ENCODE assay signal across 16 cellular contexts in the genomic region with DNA sequence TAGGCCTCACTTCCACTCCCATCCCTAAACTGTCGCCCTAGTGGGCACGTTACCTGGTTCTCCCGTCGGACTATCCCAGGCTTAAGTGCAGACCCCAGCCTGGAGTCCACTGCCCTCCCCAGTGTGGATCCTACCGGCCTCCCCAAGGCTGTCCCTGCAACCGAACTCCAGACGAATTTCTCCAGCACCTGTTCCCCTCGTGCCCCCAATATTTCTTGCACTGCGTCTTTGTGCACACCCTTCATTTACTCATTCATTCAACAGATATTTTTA. TPM values are rescaled to one million over a fixed set of nuclear protein-coding genes. Genes with fewer than 3 reads are reported as not detected.
A peak's percentile ranks its signal among the peaks of the same experiment; 100 is the strongest.
DNase-seq lines count a peak whose midpoint lies in the region; ATAC-seq, FAIRE-seq and TF ChIP-seq lines count a peak whose summit lies in the region.
"Had no signal": no experiment of that assay in that cellular context is flagged by ENCODE, and none has a peak within 500 bp of the region (broad histone marks: within the 10 kb centered on the region; RNA-seq: fewer than 3 reads in every experiment).

No MANE protein-coding gene starts in this region.

- TF ChIP-seq CTCF in OCI-LY7 (conservative IDR thresholded peaks at IDR 0.05; ENCODE audit: low read length) (no peak), pancreas (IDR thresholded peaks at IDR 0.05) (no peak)

- no peaks in the 10 kb centered on the region for H4K20me1 ChIP-seq in OCI-LY7 (ENCODE audit: insufficient read depth, low read length)

- no peaks in the 10 kb centered on the region for H3K79me2 ChIP-seq in OCI-LY7 (ENCODE audit: insufficient read depth, low read depth, low read length)

- intact Hi-C loops in OCI-LY7 (cut with micrococcal nuclease; ENCODE audit: unreplicated experiment) (no loop called here), pancreas (cut with DNase I) (no loop called here)

- H3K27me3 ChIP-seq in skeletal muscle tissue (ENCODE audit: control insufficient read depth in 3 of 3, insufficient read depth in 3 of 3, low read length in 3 of 3) = no peaks in the 10 kb centered on the region
- H3K27me3 ChIP-seq in pancreas = no peaks in the 10 kb centered on the region

- no TSS peak for BruUV-seq in OCI-LY7 (replicated peaks; lab: Mats Ljungman, UMichigan)

- H3K36me3 ChIP-seq in skeletal muscle tissue (ENCODE audit: control insufficient read depth in 3 of 3, insufficient read depth in 3 of 3, low read length in 3 of 3) = peaks cover 0 to 7% (median 0%) of the 10 kb centered on the region in 3 donors
- no peaks in the 10 kb centered on the region for H3K36me3 ChIP-seq in OCI-LY7 (ENCODE audit: insufficient read depth, low read length)
- no peaks in the 10 kb centered on the region for H3K36me3 ChIP-seq in pancreas

- no peaks in the 10 kb centered on the region for H3K9me3 ChIP-seq in skeletal muscle tissue (ENCODE audit: control insufficient read depth in 3 of 3, low read length in 3 of 3)
- no peaks in the 10 kb centered on the region for H3K9me3 ChIP-seq in OCI-LY7 (ENCODE audit: low read length)
- no peaks in the 10 kb centered on the region for H3K9me3 ChIP-seq in pancreas

- FAIRE-seq in pancreas (lab: Jason Lieb, UNC) = no peak

- H3K4me1 ChIP-seq in skeletal muscle tissue (ENCODE audit: control insufficient read depth in 3 of 3, insufficient read depth in 3 of 3, low read length in 3 of 3) = peaks cover 34 to 61% (median 50%) of the 10 kb centered on the region in 3 donors
- H3K4me1 ChIP-seq in OCI-LY7 (ENCODE audit: insufficient read depth, low read length, poor library complexity, severe bottlenecking) = no peaks in the 10 kb centered on the region
- no peaks in the 10 kb centered on the region for H3K4me1 ChIP-seq in pancreas

- WGBS in pancreas, 2 donors = 81 to 94% methylated on average over 9 of the region's 9 CpGs

- no peaks in the 10 kb centered on the region for H3K9me2 ChIP-seq in OCI-LY7 (ENCODE audit: insufficient read depth, low read length)

- H3K4me3 ChIP-seq in skeletal muscle tissue (ENCODE audit: low read length in 3 of 3) (peak overlapping the region in 1 of 3 donors; percentile 13), OCI-LY7 (ENCODE audit: low read depth, low read length, poor library complexity, severe bottlenecking) (no peak overlapping the region), pancreas (no peak overlapping the region)
- H3K4me3 ChIP-seq: GM23248, PC-9 had no signal

- ATAC-seq in GM21529 (IDR thresholded peaks at IDR 0.05; ENCODE audit: unreplicated experiment) (no peak), pancreas (no peak)

- H3K27ac ChIP-seq in skeletal muscle tissue (ENCODE audit: low read depth, low read length) = peak overlapping the region; percentile 67
- no peak overlapping the region for H3K27ac ChIP-seq in OCI-LY7 (ENCODE audit: low read depth, low read length, poor library complexity, severe bottlenecking)
- H3K27ac ChIP-seq in pancreas = no peak overlapping the region
- H3K27ac ChIP-seq: GM23248, PC-9 had no signal

- no peak overlapping the region for H3K4me2 ChIP-seq in OCI-LY7 (ENCODE audit: low read length)

- H2AFZ ChIP-seq in OCI-LY7 (ENCODE audit: low read length) = no peak overlapping the region
- H2AFZ ChIP-seq: GM23248, PC-9 had no signal

- CTCF ChIA-PET in HEK293T (lab: Yijun Ruan, JAX) = no interaction called here
- CTCF ChIA-PET in OCI-LY7 (lab: Charles Lee; ENCODE audit: unreplicated experiment) = no interaction called here

- POLR2A ChIA-PET in HEK293T (lab: Yijun Ruan, JAX) = no interaction called here
- POLR2A ChIA-PET in OCI-LY7 (lab: Charles Lee) = no interaction called here

- DNase-seq in D341Med (ENCODE audit: low spot score) (peak; percentile 15), HEK293T (ENCODE audit: extremely low spot score) (peak; percentile 2), mesenteric fat pad (ENCODE audit: low spot score) (peak; percentile 68), OCI-LY7 (ENCODE audit: low spot score) (no peak), pancreas (no peak)
- DNase-seq: CD4-positive, CD25-positive, alpha-beta regulatory T cell; GM23248; HCEC 1CT; KG1; NCI-H1092; NCI-H146; NCI-H2081 treated with DMSO at 0.1 percent for 48 hours; NCI-H510A had no signal

- peak overlapping the region in 1 of 3 donors; percentile 68 for H3K9ac ChIP-seq in skeletal muscle tissue (ENCODE audit: low read depth in 1 of 3, low read length in 3 of 3)
- H3K9ac ChIP-seq: GM23248 had no signal

TF ChIP-seq in HEK293T, 16 proteins besides CTCF, POLR2A, EP300 and RAD21:
- TF ChIP-seq LEF1 (IDR thresholded peaks at IDR 0.05; ENCODE audit: borderline replicate concordance) (no peak), SUZ12 (IDR thresholded peaks at IDR 0.05) (no peak), SP1 (IDR thresholded peaks at IDR 0.05) (no peak), FOXA1 (IDR thresholded peaks at IDR 0.05) (no peak), NFRKB (IDR thresholded peaks at IDR 0.05) (no peak)

RNA-seq across cellular contexts. Expression of gene SLC41A3, which starts 26.4 kb away (rescaled TPM):
- 35.7 TPM for total RNA-seq in mesenteric fat pad
- 31.3 TPM for total RNA-seq in skeletal muscle tissue
- total RNA-seq in OCI-LY7 (2014; rRNA removed; shearing (Covaris generic)) = 26.6 and 35.9 TPM in 2 replicates
- total RNA-seq in OCI-LY7 (2022) = 31.9 and 35.3 TPM in 2 replicates
- total RNA-seq in pancreas = 10 to 100 TPM; 25.1 to 38.1 (median 31.1) TPM
- 10 to 100 TPM; 19.4 to 33.0 TPM for polyA plus RNA-seq in pancreas

Comparison
In these comparisons a context has a peak if more than half of its experiments do, and no peak if none do; other contexts are left out.
1. DNase-seq: peak in D341Med (single experiment), HEK293T (single experiment) and mesenteric fat pad (single experiment); none in OCI-LY7 (single experiment) and pancreas (0 of 6).